Comparison of ENCODE assay signal across 18 cellular contexts in the genomic region with DNA sequence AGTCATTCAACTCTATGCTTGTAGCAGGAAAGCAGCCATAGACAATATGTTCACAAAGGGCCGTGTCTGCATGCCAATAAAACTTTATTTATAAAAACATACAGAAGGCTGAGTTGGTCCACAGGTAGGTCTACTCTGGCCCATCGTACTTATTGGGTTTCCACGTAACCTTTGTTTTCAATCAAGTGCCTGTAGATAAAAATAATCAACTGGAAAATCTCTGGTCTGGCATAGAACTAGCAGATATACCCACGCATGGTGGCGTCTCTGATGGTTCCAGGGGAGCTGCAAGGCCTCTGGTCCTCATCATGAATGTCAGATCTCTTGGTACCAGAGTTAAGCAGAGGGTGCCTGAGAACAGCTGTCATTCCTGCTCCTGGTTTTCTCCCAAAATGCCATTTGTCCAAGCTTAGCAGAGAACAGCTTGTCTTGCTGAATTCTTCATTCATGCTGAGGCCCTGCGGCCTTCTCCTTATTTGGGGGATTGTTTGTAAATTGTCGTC. TPM values are rescaled to one million over a fixed set of nuclear protein-coding genes. Genes with fewer than 3 reads are reported as not detected.
DNase-seq lines count a peak whose midpoint lies in the region; ATAC-seq, FAIRE-seq and TF ChIP-seq lines count a peak whose summit lies in the region.
"Had no signal": no experiment of that assay in that cellular context is flagged by ENCODE, and none has a peak within 500 bp of the region (broad histone marks: within the 10 kb centered on the region; RNA-seq: fewer than 3 reads in every experiment).

No MANE protein-coding gene starts in this region.

- WGBS in SK-N-SH (ENCODE audit: low lambda C conversion rate): 35% methylated on average over 7 of the region's 7 CpGs
- 2% methylated on average over 7 of the region's 7 CpGs for WGBS in K562 (ENCODE audit: insufficient coverage, low coverage, missing lambda C conversion rate)

- no peaks in the 10 kb centered on the region for H3K9me3 Mint-ChIP-seq in osteocyte (ENCODE audit: unreplicated experiment)

- H3K4me3 ChIP-seq in SK-N-SH (ENCODE audit: low read depth in 2 of 2, low read length in 1 of 2) (no peak overlapping the region), K562 (no peak overlapping the region)
- H3K4me3 ChIP-seq: BLaER1, GM23248 had no signal

- no peaks in the 10 kb centered on the region for H3K4me1 Mint-ChIP-seq in osteocyte (ENCODE audit: unreplicated experiment)

- H3K9me3 ChIP-seq in SK-N-SH: no peaks in the 10 kb centered on the region
- H3K9me3 ChIP-seq in K562 (replicated peaks; ENCODE audit: control insufficient read depth, insufficient read depth, low read depth, low read length): no peaks in the 10 kb centered on the region
- H3K9me3 ChIP-seq: BLaER1 had no signal

- no peaks in the 10 kb centered on the region for H3F3A ChIP-seq in SK-N-SH (replicated peaks; ENCODE audit: insufficient read depth)

- FAIRE-seq in K562 (lab: Jason Lieb, UNC): no peak
- FAIRE-seq: H54 had no signal

- no TSS peak for BruUV-seq in K562 (replicated peaks; lab: Mats Ljungman, UMichigan)

- no peak overlapping the region for H3K4me2 ChIP-seq in SK-N-SH
- no peak overlapping the region for H3K4me2 ChIP-seq in K562 (ENCODE audit: insufficient read depth, low read length)

- H3K36me3 Mint-ChIP-seq in osteocyte (ENCODE audit: unreplicated experiment): no peaks in the 10 kb centered on the region

- DNase-seq in SK-N-SH (peak; percentile 65), K562 (ENCODE audit: extremely low read depth in 1 of 4, low spot score in 3 of 4) (no peak), osteocyte (ENCODE audit: extremely low spot score, unreplicated experiment) (peak; percentile 59), glomerular visceral epithelial cell (ENCODE audit: extremely low spot score) (no peak), SKM-1 treated with dmso at 0.1 percent for 144 hours (lab: John Stamatoyannopoulos, UW; ENCODE audit: unreplicated experiment) (no peak)
- DNase-seq: 8988T, AML-193, Calu3, DND-41, GF-D8, GM23248, IMR-90, KG1 had no signal

- TF ChIP-seq CTCF in SK-N-SH (IDR thresholded peaks at IDR 0.05): no peak
- no peak for TF ChIP-seq CTCF in K562 (IDR thresholded peaks at IDR 0.05 in 2 of 3, conservative IDR thresholded peaks at IDR 0.05 in 1 of 3; ENCODE audit: insufficient read depth in 2 of 3, low read depth in 1 of 3, low read length in 3 of 3)
- no peak for TF ChIP-seq CTCF in osteocyte (IDR thresholded peaks at IDR 0.05)

- H3K9me1 ChIP-seq in K562 (ENCODE audit: control insufficient read depth, insufficient read depth, low read length): no peaks in the 10 kb centered on the region

- no peak overlapping the region for H3K27ac Mint-ChIP-seq in osteocyte (ENCODE audit: unreplicated experiment)

- CTCF ChIA-PET in SK-N-SH (lab: Yijun Ruan, JAX) (interaction anchor here (1.2 to 4.1 kb wide), 3 partner anchors 18 to 233 kb away, joined by 3 to 30 read pairs (median 5); no protein-coding TSS in a partner anchor), K562 (lab: Yijun Ruan, JAX; ENCODE audit: low intra/inter-chr PET ratio) (no interaction called here)

- H3K36me3 ChIP-seq in SK-N-SH (replicated peaks in 1 of 2; ENCODE audit: control insufficient read depth in 1 of 2, insufficient read depth in 2 of 2, low read length in 1 of 2): no peaks in the 10 kb centered on the region
- no peaks in the 10 kb centered on the region for H3K36me3 ChIP-seq in K562 (ENCODE audit: control insufficient read depth, insufficient read depth, low read length)
- H3K36me3 ChIP-seq: BLaER1 had no signal

- H3K27me3 ChIP-seq in SK-N-SH (ENCODE audit: insufficient read depth): no peaks in the 10 kb centered on the region
- peaks cover 0 to 28% of the 10 kb centered on the region in 2 experiments; a peak in 3 of 5 replicates for H3K27me3 ChIP-seq in K562 (ENCODE audit: control insufficient read depth in 2 of 2, insufficient read depth in 2 of 2, low read length in 2 of 2)
- H3K27me3 ChIP-seq: BLaER1 had no signal

- intact Hi-C loops in K562 (cut with micrococcal nuclease): no loop called here

- TF ChIP-seq RAD21 in SK-N-SH (IDR thresholded peaks at IDR 0.05; ENCODE audit: low read length) (no peak), K562 (CRISPR knock-in tag; conservative IDR thresholded peaks at IDR 0.05 in 1 of 2, IDR thresholded peaks at IDR 0.05 in 1 of 2) (no peak)

- no peak overlapping the region for H3K4me3 Mint-ChIP-seq in osteocyte (ENCODE audit: unreplicated experiment)

- H3K79me2 ChIP-seq in SK-N-SH (ENCODE audit: insufficient read depth): no peaks in the 10 kb centered on the region
- no peaks in the 10 kb centered on the region for H3K79me2 ChIP-seq in K562 (ENCODE audit: control insufficient read depth, insufficient read depth, low read length)

- H3K9me2 ChIP-seq in SK-N-SH: no peaks in the 10 kb centered on the region

- POLR2A ChIA-PET in SK-N-SH (lab: Yijun Ruan, JAX): interaction anchor here (0.5 kb wide), 1 partner anchor 164 kb away, joined by 3 read pairs; no protein-coding TSS in a partner anchor
- POLR2A ChIA-PET in K562 (lab: Yijun Ruan, JAX): no interaction called here

- in situ Hi-C loops in K562 (cut with MboI): no loop called here

- peak overlapping the region in 1 of 2 experiments; percentile 30; a peak in 1 of 4 replicates for H3K27ac ChIP-seq in SK-N-SH (ENCODE audit: low read depth in 2 of 2, low read length in 1 of 2)
- H3K27ac ChIP-seq in K562 (ENCODE audit: extremely low read depth, low read depth, low read length): no peak overlapping the region
- H3K27ac ChIP-seq: BLaER1, GM23248 had no signal

- H4K20me1 ChIP-seq in SK-N-SH (ENCODE audit: insufficient read depth) (no peaks in the 10 kb centered on the region), K562 (replicated peaks; ENCODE audit: control insufficient read depth, insufficient read depth, low read length) (no peaks in the 10 kb centered on the region)
- H4K20me1 ChIP-seq: BLaER1 had no signal

- no peak overlapping the region for H3K9ac ChIP-seq in SK-N-SH
- no peak overlapping the region for H3K9ac ChIP-seq in K562 (ENCODE audit: insufficient read depth in 1 of 2, low read depth in 2 of 2, low read length in 2 of 2)
- H3K9ac ChIP-seq: BLaER1, GM23248 had no signal

- no peak for TF ChIP-seq POLR2A in K562 (conservative IDR thresholded peaks at IDR 0.05)

- peaks cover 0 to 24% of the 10 kb centered on the region in 2 experiments; a peak in 2 of 4 replicates for H3K4me1 ChIP-seq in SK-N-SH (ENCODE audit: control insufficient read depth in 1 of 2, insufficient read depth in 2 of 2, low read depth in 1 of 2, low read length in 1 of 2)
- no peaks in the 10 kb centered on the region; a peak in 1 of 5 replicates for H3K4me1 ChIP-seq in K562 (replicated peaks in 1 of 2; ENCODE audit: control insufficient read depth in 2 of 2, insufficient read depth in 2 of 2, low read length in 2 of 2)

- H3K27me3 Mint-ChIP-seq in osteocyte (ENCODE audit: unreplicated experiment): peaks cover 8% of the 10 kb centered on the region

- H2AFZ ChIP-seq in SK-N-SH (ENCODE audit: low read depth) (no peak overlapping the region), K562 (ENCODE audit: low read depth, low read length) (no peak overlapping the region)
- H2AFZ ChIP-seq: GM23248 had no signal

- ATAC-seq in SK-N-SH treated with all-trans-retinoic acid at 6 μM for 48 hours (no peak), K562 (no peak), HG02885 (IDR thresholded peaks at IDR 0.05; ENCODE audit: poor library complexity, unreplicated experiment) (no peak)
- ATAC-seq: HCT116 had no signal

- peak in 1 of 2 experiments; percentile 76; a peak in 2 of 4 replicates for TF ChIP-seq EP300 in SK-N-SH (IDR thresholded peaks at IDR 0.05; ENCODE audit: borderline replicate concordance in 1 of 2, low read depth in 1 of 2, low read length in 1 of 2)
- TF ChIP-seq EP300 in K562 (IDR thresholded peaks at IDR 0.05; ENCODE audit: low read length): no peak

RNA-seq across cellular contexts. Expression of gene JAKMIP1, which starts 31.4 kb away (rescaled TPM):
- 0.54 and 1.0 TPM in 2 replicates for polyA plus RNA-seq in SK-N-SH (2012; rRNA removed)
- polyA plus RNA-seq in SK-N-SH (2012; cell fraction: cytosol; rRNA removed): 0.98 and 1.7 TPM in 2 replicates
- 0.17 and 0.63 TPM in 2 replicates for polyA plus RNA-seq in SK-N-SH (2012; cell fraction: nucleus; rRNA removed)
- not detected in 2 replicates for total RNA-seq in K562 (2011; cell fraction: chromatin; rRNA removed; ENCODE audit: low replicate concordance)
- total RNA-seq in K562 (2011; cell fraction: nucleolus; rRNA removed): not detected in 2 replicates
- total RNA-seq in K562 (2011; cell fraction: nucleoplasm; rRNA removed): not detected in 2 replicates
- total RNA-seq in K562 (2014; rRNA removed): not detected in 2 replicates
- not detected in 2 replicates for total RNA-seq in K562 (2014; rRNA removed; fragmentation: Illumina TruSeq; extraction: Trizol)
- not detected in 2 replicates for total RNA-seq in K562 (2015; rRNA removed; fragmentation: Illumina TruSeq; extraction: Trizol)
- 0.11 TPM in 1 of 2 replicates, not detected in the other for total RNA-seq in K562 (2021)
- polyA plus RNA-seq in K562 (2011; rRNA removed): not detected in 2 replicates
- polyA plus RNA-seq in K562 (2011; cell fraction: cytosol; rRNA removed): not detected in 2 replicates
- polyA plus RNA-seq in K562 (2011; cell fraction: nucleus; rRNA removed): not detected in 2 replicates
- polyA plus RNA-seq in K562 (2012): 0.04 TPM in 1 of 2 replicates, not detected in the other
- polyA plus RNA-seq in K562 (2014; fragmentation: Illumina TruSeq; extraction: Trizol): not detected in 2 replicates
- not detected for polyA plus RNA-seq in K562 (2014; fragmentation: Nextera tagmentation; extraction: Ambion mirVana)
- polyA plus RNA-seq in K562 (2014; rRNA removed): not detected in 2 replicates
- not detected in 2 replicates for polyA minus RNA-seq in K562 (2011; rRNA and poly(A)+ RNA removed)
- polyA minus RNA-seq in K562 (2011; cell fraction: cytosol; rRNA and poly(A)+ RNA removed): not detected in 2 replicates
- not detected in 2 replicates for polyA minus RNA-seq in K562 (2011; cell fraction: nucleus; rRNA and poly(A)+ RNA removed)
- not detected in 2 replicates for total RNA-seq in osteocyte
- total RNA-seq: Calu3, GM23248, IMR-90 had no signal
- polyA plus RNA-seq: GM23248, IMR-90 had no signal

RNA-seq across cellular contexts. Expression of gene WFS1, which starts 37.9 kb away (rescaled TPM):
- polyA plus RNA-seq in SK-N-SH (2012; rRNA removed) (15.8 and 18.7 TPM in 2 replicates), K562 (2011; rRNA removed) (0.01 and 0.03 TPM in 2 replicates), K562 (2014; fragmentation: Illumina TruSeq; extraction: Trizol) (0.03 and 0.12 TPM in 2 replicates), K562 (2014; fragmentation: Nextera tagmentation; extraction: Ambion mirVana) (not detected), K562 (2014; rRNA removed) (not detected in 2 replicates)
- 6.5 and 10.4 TPM in 2 replicates for polyA plus RNA-seq in SK-N-SH (2012; cell fraction: cytosol; rRNA removed)
- 24.9 and 27.7 TPM in 2 replicates for polyA plus RNA-seq in SK-N-SH (2012; cell fraction: nucleus; rRNA removed)
- total RNA-seq in K562 (2011; cell fraction: chromatin; rRNA removed; ENCODE audit: low replicate concordance): 0.42 TPM in 1 of 2 replicates, not detected in the other
- 0.33 TPM in 1 of 2 replicates, not detected in the other for total RNA-seq in K562 (2011; cell fraction: nucleolus; rRNA removed)
- total RNA-seq in K562 (2011; cell fraction: nucleoplasm; rRNA removed): 0.44 TPM in 1 of 2 replicates, not detected in the other
- total RNA-seq in K562 (2014; rRNA removed) (0.82 TPM in 1 of 2 replicates, not detected in the other), K562 (2014; rRNA removed; fragmentation: Illumina TruSeq; extraction: Trizol) (not detected in 2 replicates), K562 (2015; rRNA removed; fragmentation: Illumina TruSeq; extraction: Trizol) (0.04 TPM in 1 of 2 replicates, not detected in the other), K562 (2021) (0.27 and 0.29 TPM in 2 replicates), osteocyte (29.2 and 33.7 TPM in 2 replicates)
- 0.01 TPM in 1 of 2 replicates, not detected in the other for polyA plus RNA-seq in K562 (2011; cell fraction: cytosol; rRNA removed)
- 0.17 TPM in 1 of 2 replicates, not detected in the other for polyA plus RNA-seq in K562 (2011; cell fraction: nucleus; rRNA removed)
- polyA plus RNA-seq in K562 (2012): 0.26 and 0.62 TPM in 2 replicates
- not detected in 2 replicates for polyA minus RNA-seq in K562 (2011; rRNA and poly(A)+ RNA removed)
- polyA minus RNA-seq in K562 (2011; cell fraction: cytosol; rRNA and poly(A)+ RNA removed): not detected in 2 replicates
- polyA minus RNA-seq in K562 (2011; cell fraction: nucleus; rRNA and poly(A)+ RNA removed): 0.13 TPM in 1 of 2 replicates, not detected in the other

Comparison
In these comparisons a context has a peak if more than half of its experiments do, and no peak if none do; other contexts are left out.
1. DNase-seq: peak in SK-N-SH (single experiment) and osteocyte (single experiment); none in K562 (0 of 4), glomerular visceral epithelial cell (single experiment) and SKM-1 treated with dmso at 0.1 percent for 144 hours (single experiment).
2. RNA of gene WFS1, which starts 37.9 kb away (total RNA-seq): 29.2 to 33.7 TPM in osteocyte; 0.04 to 0.82 TPM in K562; every median in the first group is over 10 times any median in the second.
3. Of the 27 proteins assayed by ChIP-seq in both K562 and SK-N-SH: peak only in K562: none; only in SK-N-SH: GATA2 and RCOR1; in both: none; in neither: 24; mixed calls (peak in some experiments, not most) for 1.